Comparison of ENCODE assay signal across 24 cellular contexts in genomic region chr3:106124818-106125217, GRCh38.
"Had no signal": no experiment of that assay in that cellular context is flagged by ENCODE, and none has a peak within 500 bp of the region (broad histone marks: within the 10 kb centered on the region; RNA-seq: fewer than 3 reads in every experiment).

No MANE protein-coding gene starts in this region.

- H3K4me2 ChIP-seq: KMS-11 had no signal

- DNase-seq: activated CD4-positive, alpha-beta memory T cell treated with anti-CD3 and anti-CD28 coated beads for 36 hours; activated CD4-positive, alpha-beta T cell treated with anti-CD3 and anti-CD28 coated beads, Interleukin-2, amount 10 ng/mL, durations not matched to agents 7 days and 5 days; activated CD4-positive, CD25-positive, alpha-beta regulatory T cell; activated CD8-positive, alpha-beta memory T cell treated with anti-CD3 and anti-CD28 coated beads for 24 hours; activated naive CD4-positive, alpha-beta T cell treated with anti-CD3 and anti-CD28 coated beads, Interleukin-2, amount 50 U/mL, for 16 hours; activated naive CD8-positive, alpha-beta T cell treated with anti-CD3 and anti-CD28 coated beads, Interleukin-2, amount 10 ng/mL, durations not matched to agents 7 days and 5 days; activated T-cell treated with anti-CD3 and anti-CD28 coated beads, Interleukin-2, amount 50 U/mL, for 48 hours; adrenal gland; anterior cingulate cortex; NCI-H1092; NCI-H1417; NCI-H1930; NCI-H2107; NCI-H2171 treated with DMSO at 0.1 percent for 48 hours; NCI-H226; NCI-H510A; NCI-H526 treated with DMSO at 0.1 percent for 48 hours; NCI-H82; SIG-M5; T-cell; T-helper 2 cell; T1000 had no signal

- H3K27ac ChIP-seq: adrenal gland, KMS-11, SK-N-MC had no signal

- H3K9me3 ChIP-seq: adrenal gland had no signal

- ATAC-seq: T-cell had no signal

- H3K9ac ChIP-seq: KMS-11 had no signal

- H3K27me3 ChIP-seq: adrenal gland had no signal

- H3K36me3 ChIP-seq: adrenal gland had no signal

- H3K4me3 ChIP-seq: adrenal gland, SK-N-MC had no signal
